ENCODE assay signal across 1 cellular context in genomic region chr11:1221848-1222311, GRCh38.
TF ChIP-seq lines count a peak whose summit lies in the region.

No MANE protein-coding gene starts in this region.

TF ChIP-seq in K562, 482 proteins besides CTCF, POLR2A, EP300 and RAD21:
- TF ChIP-seq SMAD3 (CRISPR knock-in tag; conservative IDR thresholded peaks at IDR 0.05) (no peak), ZNF318 (IDR thresholded peaks at IDR 0.05; ENCODE audit: borderline replicate concordance in 1 of 2, low read depth in 1 of 2) (no peak), MITF (IDR thresholded peaks at IDR 0.05) (no peak), PREB (CRISPR knock-in tag; IDR thresholded peaks at IDR 0.05) (no peak), TCF7L2 (IDR thresholded peaks at IDR 0.05; ENCODE audit: low read depth, low read length) (no peak), ARID3B (CRISPR knock-in tag; IDR thresholded peaks at IDR 0.05; ENCODE audit: borderline replicate concordance) (no peak), ATF1 (CRISPR knock-in tag; IDR thresholded peaks at IDR 0.05) (no peak), ATF1 (tag; IDR thresholded peaks at IDR 0.05) (peak; percentile 61)
